Comparison of ENCODE assay signal across 10 cellular contexts in the genomic region with DNA sequence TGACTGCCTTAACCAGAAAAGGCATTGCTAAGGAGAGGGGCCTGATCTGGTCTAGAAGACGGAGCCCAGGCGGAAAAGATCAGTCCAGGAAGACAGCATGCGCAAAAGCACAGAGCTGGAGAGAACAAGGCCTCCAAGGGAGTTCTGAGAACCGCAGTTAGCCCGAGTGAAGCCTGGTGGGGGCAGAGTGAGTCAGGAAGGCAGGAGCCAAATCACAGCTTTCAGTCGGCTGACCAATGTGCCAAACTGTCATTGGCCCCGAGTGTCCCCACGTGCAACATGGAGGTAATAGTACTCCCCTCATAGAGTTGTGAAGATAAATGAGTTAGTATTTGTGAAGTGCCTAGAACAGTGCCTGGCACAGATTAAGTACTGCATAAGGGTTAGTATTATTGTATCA. TPM values are rescaled to one million over a fixed set of nuclear protein-coding genes. Genes with fewer than 3 reads are reported as not detected.
DNase-seq lines count a peak whose midpoint lies in the region; ATAC-seq and TF ChIP-seq lines count a peak whose summit lies in the region.
"Had no signal": no experiment of that assay in that cellular context is flagged by ENCODE, and none has a peak within 500 bp of the region (broad histone marks: within the 10 kb centered on the region; RNA-seq: fewer than 3 reads in every experiment).

No MANE protein-coding gene starts in this region.

- H3K4me1 ChIP-seq in BLaER1 (peaks cover 18% of the 10 kb centered on the region), PC-3 (ENCODE audit: insufficient read depth, low read length) (peaks cover 5% of the 10 kb centered on the region; the same call in 1 of the 2 replicates), heart left ventricle (peaks cover 0 to 34% (median 7%) of the 10 kb centered on the region in 12 donors), neural progenitor cell (no peaks in the 10 kb centered on the region)

- H3K4me2 ChIP-seq in BLaER1, result peak overlapping the region; percentile 97; the same call in 1 of the 2 replicates
- peak overlapping the region; percentile 100; the same call in 1 of the 2 replicates for H3K4me2 ChIP-seq in PC-3 (ENCODE audit: low read length)
- peak overlapping the region; percentile 73 for H3K4me2 ChIP-seq in neural progenitor cell

- H4K20me1 ChIP-seq in BLaER1, result no peaks in the 10 kb centered on the region
- H4K20me1 ChIP-seq in PC-3 (ENCODE audit: low read length), result no peaks in the 10 kb centered on the region
- H4K20me1 ChIP-seq in neural progenitor cell (ENCODE audit: low read depth), result no peaks in the 10 kb centered on the region

- H3K9ac ChIP-seq in BLaER1 (no peak overlapping the region), PC-3 (ENCODE audit: low read length) (no peak overlapping the region), neural progenitor cell (no peak overlapping the region)

- no peaks in the 10 kb centered on the region for H3K79me2 ChIP-seq in PC-3 (ENCODE audit: low read length)
- no peaks in the 10 kb centered on the region for H3K79me2 ChIP-seq in neural progenitor cell (ENCODE audit: low read depth)

- H3F3A ChIP-seq in PC-3 (ENCODE audit: low read length, unreplicated experiment) (no peaks in the 10 kb centered on the region), neural progenitor cell (ENCODE audit: low read depth) (no peaks in the 10 kb centered on the region)

- TF ChIP-seq CTCF in PC-3 (conservative IDR thresholded peaks at IDR 0.05; ENCODE audit: low read depth, low read length) (no peak), heart left ventricle (IDR thresholded peaks at IDR 0.05) (no peak), neural progenitor cell (IDR thresholded peaks at IDR 0.05) (no peak)

- no peak for TF ChIP-seq POLR2A in heart left ventricle (IDR thresholded peaks at IDR 0.05)

- no peaks in the 10 kb centered on the region for H3K9me2 ChIP-seq in PC-3 (replicated peaks; ENCODE audit: low read length)

- ATAC-seq in PC-3, result no peak
- ATAC-seq in heart left ventricle, result peak; percentile 28 to 72 (median 45)

- H3K27ac ChIP-seq in BLaER1 (no peak overlapping the region), PC-3 (ENCODE audit: low read length) (no peak overlapping the region), heart left ventricle (peak overlapping the region in 10 of 12 donors; percentile 13 to 93 (median 82)), neural progenitor cell (no peak overlapping the region)
- H3K27ac ChIP-seq: SJSA1 had no signal

- H3K9me3 Mint-ChIP-seq in neural progenitor cell, result peaks cover 6% of the 10 kb centered on the region

- H3K36me3 ChIP-seq in BLaER1 (no peaks in the 10 kb centered on the region), PC-3 (ENCODE audit: low read depth, low read length) (no peaks in the 10 kb centered on the region), heart left ventricle (no peaks in the 10 kb centered on the region), neural progenitor cell (no peaks in the 10 kb centered on the region)
- H3K36me3 ChIP-seq: SJSA1 had no signal

- no peaks in the 10 kb centered on the region for H3K9me3 ChIP-seq in BLaER1
- H3K9me3 ChIP-seq in PC-3 (ENCODE audit: low read length), result no peaks in the 10 kb centered on the region
- no peaks in the 10 kb centered on the region for H3K9me3 ChIP-seq in heart left ventricle
- H3K9me3 ChIP-seq in neural progenitor cell (ENCODE audit: low read depth), result no peaks in the 10 kb centered on the region
- H3K9me3 ChIP-seq: SJSA1 had no signal

- peak overlapping the region; percentile 92 for H3K4me3 Mint-ChIP-seq in neural progenitor cell

- no peak overlapping the region for H3K27ac Mint-ChIP-seq in neural progenitor cell

- H3K4me1 Mint-ChIP-seq in neural progenitor cell, result peaks cover 12% of the 10 kb centered on the region

- no TSS peak for BruUV-seq in PC-3 (replicated peaks; lab: Mats Ljungman, UMichigan)

- 36 to 65% (median 42%) methylated on average over 8 of the region's 8 CpGs for WGBS in heart left ventricle, 4 donors

- POLR2A ChIA-PET in PC-3 (lab: Charles Lee; ENCODE audit: unreplicated experiment), result no interaction called here

- intact Hi-C loops in PC-3 (cut with micrococcal nuclease) (no loop called here), heart left ventricle (cut with DNase I) (no loop called here)

- H3K27me3 ChIP-seq in BLaER1 (no peaks in the 10 kb centered on the region), PC-3 (ENCODE audit: low read length) (no peaks in the 10 kb centered on the region), heart left ventricle (peaks cover 0 to 9% (median 0%) of the 10 kb centered on the region in 9 donors), neural progenitor cell (peaks cover 13% of the 10 kb centered on the region)
- H3K27me3 ChIP-seq: SJSA1 had no signal

- CTCF ChIA-PET in PC-3 (lab: Charles Lee), result interaction anchor here (0.7 kb wide), 1 partner anchor 428 kb away, joined by 5 read pairs; no protein-coding TSS in a partner anchor

- H3K4me3 ChIP-seq in BLaER1 (no peak overlapping the region), PC-3 (ENCODE audit: low read length) (no peak overlapping the region), heart left ventricle (peak overlapping the region in 6 of 12 donors; percentile 63 to 92 (median 68)), neural progenitor cell (no peak overlapping the region)

- H3K27me3 Mint-ChIP-seq in neural progenitor cell (ENCODE audit: insufficient read depth, low read depth), result peaks cover 18% of the 10 kb centered on the region

- DNase-seq in PC-3 (no peak), heart left ventricle (peak in 4 of 5 donors; percentile 29 to 77 (median 40)), neural progenitor cell (ENCODE audit: low spot score) (peak; percentile 17), inferior parietal cortex (ENCODE audit: extremely low spot score) (no peak), NCI-H1105 treated with DMSO at 0.1 percent for 48 hours (lab: John Stamatoyannopoulos, UW) (no peak), HuH-7 (ENCODE audit: low spot score) (no peak), DMS114 treated with DMSO at 0.1 percent for 48 hours (lab: John Stamatoyannopoulos, UW; ENCODE audit: unreplicated experiment) (no peak)
- DNase-seq: NCI-H1694 treated with DMSO at 0.1 percent for 48 hours had no signal

- no peak overlapping the region for H2AFZ ChIP-seq in PC-3 (ENCODE audit: low read length)
- peak overlapping the region; percentile 4 for H2AFZ ChIP-seq in neural progenitor cell (replicated peaks)

- H3K36me3 Mint-ChIP-seq in neural progenitor cell, result no peaks in the 10 kb centered on the region

RNA-seq across cellular contexts. Expression of a gene that starts 1.2 kb away (rescaled TPM):
- total RNA-seq in PC-3 (2014; rRNA removed), result 1.3 and 1.7 TPM in 2 replicates
- total RNA-seq in heart left ventricle, result 10 to 100 TPM in 1 of 9 donors, 1 to 10 TPM in 8; 4.6 to 10.6 (median 7.1) TPM
- polyA plus RNA-seq in heart left ventricle, result 1 to 10 TPM; 2.8 to 3.4 TPM
- 19.0 and 19.7 TPM in 2 replicates for total RNA-seq in neural progenitor cell (ENCODE audit: low replicate concordance)

Comparison
In these comparisons a context has a peak if more than half of its experiments do, and no peak if none do; other contexts are left out.
1. H3K27ac ChIP-seq: peak in heart left ventricle (10 of 12); none in BLaER1 (single experiment), PC-3 (single experiment) and neural progenitor cell (single experiment).
2. DNase-seq: peak in heart left ventricle (4 of 5) and neural progenitor cell (single experiment); none in PC-3 (single experiment), inferior parietal cortex (single experiment), NCI-H1105 treated with DMSO at 0.1 percent for 48 hours (single experiment), HuH-7 (single experiment) and DMS114 treated with DMSO at 0.1 percent for 48 hours (single experiment).
3. Peak in every context shown above with its lines, with median percentiles within 50 percentile points of each other: H3K4me2 ChIP-seq.